ENCODE assay signal across 19 cellular contexts in genomic region chr11:46492540-46492939, GRCh38.
DNase-seq lines count a peak whose midpoint lies in the region; FAIRE-seq and TF ChIP-seq lines count a peak whose summit lies in the region.
"Had no signal": no experiment of that assay in that cellular context is flagged by ENCODE, and none has a peak within 500 bp of the region (broad histone marks: within the 10 kb centered on the region; RNA-seq: fewer than 3 reads in every experiment).

No MANE protein-coding gene starts in this region.

- TF ChIP-seq CTCF in astrocyte (IDR thresholded peaks at IDR 0.05; ENCODE audit: insufficient read depth, low read depth, low read length) = no peak

- H2AFZ ChIP-seq in astrocyte (ENCODE audit: low read depth, low read length) = no peak overlapping the region

- peaks cover 20% of the 10 kb centered on the region for H3K4me1 Mint-ChIP-seq in astrocyte (ENCODE audit: low read depth, unreplicated experiment)

- no peaks in the 10 kb centered on the region for H3K9me3 Mint-ChIP-seq in astrocyte (ENCODE audit: unreplicated experiment)
- H3K9me3 Mint-ChIP-seq: activated CD4-positive, alpha-beta T cell treated with anti-CD3 and anti-CD28 coated beads, Interleukin-2, amount 10 ng/mL, durations not matched to agents 24 days and 14 days; naive B cell had no signal

- H3K27me3 Mint-ChIP-seq in astrocyte (ENCODE audit: low read depth, unreplicated experiment) = no peaks in the 10 kb centered on the region
- H3K27me3 Mint-ChIP-seq: activated CD4-positive, alpha-beta T cell treated with anti-CD3 and anti-CD28 coated beads, Interleukin-2, amount 10 ng/mL, durations not matched to agents 24 days and 14 days; naive B cell had no signal

- 36 to 56% (median 49%) methylated on average over 11 of the region's 11 CpGs for WGBS in small intestine, 3 donors

- no peak overlapping the region for H3K4me3 ChIP-seq in BLaER1
- no peak overlapping the region for H3K4me3 ChIP-seq in astrocyte (ENCODE audit: insufficient read depth, low read depth, low read length)
- no peak overlapping the region for H3K4me3 ChIP-seq in small intestine (ENCODE audit: low read depth in 1 of 2, low read length in 2 of 2)
- H3K4me3 ChIP-seq: adrenal gland, ovary had no signal

- FAIRE-seq in astrocyte (lab: Jason Lieb, UNC) (no peak), islet of Langerhans (lab: Jason Lieb, UNC) (peak; percentile 21), small intestine (lab: Jason Lieb, UNC) (no peak), GM12892 (lab: Jason Lieb, UNC) (no peak)

- H3K27me3 ChIP-seq in BLaER1 (no peaks in the 10 kb centered on the region), astrocyte (ENCODE audit: insufficient read depth, low read length) (no peaks in the 10 kb centered on the region), small intestine (ENCODE audit: control insufficient read depth in 2 of 2, insufficient read depth in 2 of 2, low read length in 2 of 2) (no peaks in the 10 kb centered on the region)
- H3K27me3 ChIP-seq: adrenal gland, dorsolateral prefrontal cortex, ovary had no signal

- H3K79me2 ChIP-seq in astrocyte (ENCODE audit: insufficient read depth, low read length) = no peaks in the 10 kb centered on the region

- H3K27ac Mint-ChIP-seq in astrocyte (ENCODE audit: unreplicated experiment) = peak overlapping the region; percentile 23
- H3K27ac Mint-ChIP-seq: activated CD4-positive, alpha-beta T cell treated with anti-CD3 and anti-CD28 coated beads, Interleukin-2, amount 10 ng/mL, durations not matched to agents 24 days and 14 days had no signal

- H3K27ac ChIP-seq in BLaER1 (0 out of 2 replicates have a peak overlapping the region, but pooled peaks have one; percentile 36), astrocyte (ENCODE audit: low read depth, low read length) (no peak overlapping the region), small intestine (ENCODE audit: low read depth in 1 of 2, low read length in 1 of 2) (peak overlapping the region in 1 of 2 donors; percentile 39)
- H3K27ac ChIP-seq: ovary had no signal

- no peak for TF ChIP-seq POLR2A in GM12892 (IDR thresholded peaks at IDR 0.05; ENCODE audit: low read depth, low read length)

- H3K4me2 ChIP-seq in BLaER1 (peak overlapping the region; percentile 57), astrocyte (ENCODE audit: low read length) (no peak overlapping the region)

- H4K20me1 ChIP-seq in BLaER1 = peaks cover 61% of the 10 kb centered on the region
- peaks cover 38% of the 10 kb centered on the region for H4K20me1 ChIP-seq in astrocyte (ENCODE audit: insufficient read depth, low read length)

- DNase-seq in astrocyte (ENCODE audit: low read depth) (no peak), small intestine (peak; percentile 80), GM12892 (ENCODE audit: insufficient read length) (no peak), GDM1 (lab: John Stamatoyannopoulos, UW) (no peak)
- no peak for DNase-seq in activated CD4-positive, alpha-beta T cell treated with anti-CD3 and anti-CD28 coated beads for 1 hour
- DNase-seq in activated effector memory CD4-positive, alpha-beta T cell treated with Interleukin-2 at 50 U/mL for 16 hours = no peak
- DNase-seq: activated CD4-positive, alpha-beta T cell treated with anti-CD3 and anti-CD28 coated beads, Interleukin-2, amount 10 ng/mL, durations not matched to agents 24 days and 14 days; activated gamma-delta T cell; adrenal gland; erythroblast; MV-4-11; naive B cell; NCI-H187 treated with DMSO at 0.1 percent for 48 hours; NCI-H446; ovary; SW 1271 had no signal

- H3K9me3 ChIP-seq in BLaER1 = no peaks in the 10 kb centered on the region
- no peaks in the 10 kb centered on the region for H3K9me3 ChIP-seq in astrocyte (ENCODE audit: insufficient read depth, low read depth, low read length)
- H3K9me3 ChIP-seq in small intestine (ENCODE audit: control insufficient read depth, low read depth) = no peaks in the 10 kb centered on the region
- H3K9me3 ChIP-seq: adrenal gland, ovary had no signal

- H3K4me3 Mint-ChIP-seq in astrocyte (ENCODE audit: unreplicated experiment) = no peak overlapping the region
- H3K4me3 Mint-ChIP-seq: activated CD4-positive, alpha-beta T cell treated with anti-CD3 and anti-CD28 coated beads, Interleukin-2, amount 10 ng/mL, durations not matched to agents 24 days and 14 days had no signal

- H3K36me3 Mint-ChIP-seq in astrocyte (ENCODE audit: low read depth, unreplicated experiment) = peaks cover 2% of the 10 kb centered on the region

- H3K4me1 ChIP-seq in BLaER1 = peaks cover 36% of the 10 kb centered on the region
- H3K4me1 ChIP-seq in astrocyte (ENCODE audit: insufficient read depth, low read length) = peaks cover 6% of the 10 kb centered on the region
- no peaks in the 10 kb centered on the region for H3K4me1 ChIP-seq in small intestine (ENCODE audit: control insufficient read depth in 2 of 2, insufficient read depth in 1 of 2, low read depth in 1 of 2, low read length in 1 of 2)

- H3K36me3 ChIP-seq in BLaER1 (peaks cover 60% of the 10 kb centered on the region), astrocyte (ENCODE audit: insufficient read depth, low read length) (peaks cover 3% of the 10 kb centered on the region), small intestine (ENCODE audit: control insufficient read depth in 2 of 2, insufficient read depth in 2 of 2, low read length in 2 of 2) (peaks cover 2 to 4% of the 10 kb centered on the region in 2 donors)
- H3K36me3 ChIP-seq: ovary had no signal

- no peak overlapping the region for H3K9ac ChIP-seq in BLaER1
- no peak overlapping the region for H3K9ac ChIP-seq in astrocyte (ENCODE audit: low read length)
